ENCODE assay signal across 1 cellular context in the genomic region with DNA sequence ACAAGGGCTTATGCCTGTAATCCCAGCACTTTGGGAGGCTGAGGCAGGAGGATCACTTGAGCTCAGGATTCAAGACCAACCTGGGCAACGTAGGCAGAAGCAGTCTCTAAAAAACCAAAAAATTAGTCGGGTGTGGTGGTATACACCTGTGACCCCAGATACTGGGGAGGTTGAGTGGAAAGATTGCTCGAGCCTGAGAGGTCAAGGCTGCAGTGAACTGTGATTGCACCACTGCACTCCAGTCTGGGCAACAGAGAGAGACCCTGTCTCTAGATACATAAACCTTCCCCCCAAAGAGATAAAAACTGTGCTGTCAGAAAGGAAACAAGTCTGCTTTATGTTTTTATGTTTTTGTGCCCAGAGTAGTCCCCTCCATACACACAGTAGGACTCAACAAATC.
TF ChIP-seq lines count a peak whose summit lies in the region.

No MANE protein-coding gene starts in this region.

TF ChIP-seq in HepG2, 621 proteins besides CTCF, POLR2A, EP300 and RAD21 (continued from another document):
- TF ChIP-seq ZNF770 (CRISPR knock-in tag; IDR thresholded peaks at IDR 0.05) (peak; percentile 37; the same call in 1 of the 2 replicates), ZNF460 (CRISPR knock-in tag; IDR thresholded peaks at IDR 0.05; ENCODE audit: borderline replicate concordance) (peak; percentile 73), RARA (CRISPR knock-in tag; IDR thresholded peaks at IDR 0.05) (peak; percentile 65; the same call in 1 of the 2 replicates)
TF ChIP-seq in HepG2: peak in this region for 6.
